ENCODE assay signal across 22 cellular contexts in genomic region chr20:40606660-40607059, GRCh38.
"Had no signal": no experiment of that assay in that cellular context is flagged by ENCODE, and none has a peak within 500 bp of the region (broad histone marks: within the 10 kb centered on the region; RNA-seq: fewer than 3 reads in every experiment).

No MANE protein-coding gene starts in this region.

- H3K27me3 Mint-ChIP-seq: activated naive CD4-positive, alpha-beta T cell treated with anti-CD3 and anti-CD28 coated beads, Interleukin-2, amount 10 ng/mL, durations not matched to agents 7 days and 5 days had no signal

- H3K27ac Mint-ChIP-seq: activated CD4-positive, alpha-beta memory T cell treated with anti-CD3 and anti-CD28 coated beads for 36 hours; activated naive CD4-positive, alpha-beta T cell treated with anti-CD3 and anti-CD28 coated beads, Interleukin-2, amount 10 ng/mL, durations not matched to agents 7 days and 5 days; activated T-cell treated with anti-CD3 and anti-CD28 coated beads, Interleukin-2, amount 50 U/mL, for 24 hours; T-cell had no signal

- H3K36me3 ChIP-seq: ascending aorta, gastrocnemius medialis, heart left ventricle, lower lobe of right lung, ovary, sigmoid colon, spleen, thyroid gland, vagina had no signal

- ATAC-seq: gastrocnemius medialis, heart left ventricle, left cardiac atrium, lower lobe of right lung, T-cell had no signal

- H3K4me3 Mint-ChIP-seq: activated CD4-positive, alpha-beta memory T cell treated with anti-CD3 and anti-CD28 coated beads for 36 hours; activated naive CD4-positive, alpha-beta T cell treated with anti-CD3 and anti-CD28 coated beads, Interleukin-2, amount 10 ng/mL, durations not matched to agents 7 days and 5 days; activated T-cell treated with anti-CD3 and anti-CD28 coated beads, Interleukin-2, amount 50 U/mL, for 24 hours; neural crest cell; T-cell had no signal

- H3K9me3 ChIP-seq: ascending aorta, gastrocnemius medialis, heart left ventricle, lower lobe of right lung, ovary, sigmoid colon, spleen, thyroid gland, vagina had no signal

- H3K4me3 ChIP-seq: ascending aorta, gastrocnemius medialis, heart left ventricle, lower lobe of right lung, ovary, sigmoid colon, spleen, thyroid gland, vagina had no signal

- H3K27ac ChIP-seq: ascending aorta, epithelial cell of prostate, gastrocnemius medialis, heart left ventricle, lower lobe of right lung, ovary, sigmoid colon, spleen, thyroid gland, vagina had no signal

- DNase-seq: activated CD4-positive, alpha-beta memory T cell treated with anti-CD3 and anti-CD28 coated beads for 36 hours; activated CD4-positive, alpha-beta T cell treated with anti-CD3 and anti-CD28 coated beads for 1 hour; activated naive CD4-positive, alpha-beta T cell treated with anti-CD3 and anti-CD28 coated beads, Interleukin-2, amount 10 ng/mL, durations not matched to agents 7 days and 5 days; activated T-cell treated with anti-CD3 and anti-CD28 coated beads, Interleukin-2, amount 50 U/mL, for 24 hours; cortex of kidney; effector CD8-positive, alpha-beta T cell; gastrocnemius medialis; heart left ventricle; left cardiac atrium; lower lobe of right lung; midbrain; ovary; sigmoid colon; spleen; stimulated activated CD4-positive, alpha-beta T cell treated with anti-CD3 and anti-CD28 coated beads, Interleukin-1b, Interleukin-23, amount 100 ng/mL, for 48 hours; T-cell; T-helper 9 cell; thyroid gland had no signal

- H3K27me3 ChIP-seq: ascending aorta, gastrocnemius medialis, ovary, sigmoid colon, thyroid gland, vagina had no signal

- H3K4me1 ChIP-seq: ascending aorta, gastrocnemius medialis, heart left ventricle, lower lobe of right lung, sigmoid colon, thyroid gland, vagina had no signal

- H3K36me3 Mint-ChIP-seq: activated CD4-positive, alpha-beta memory T cell treated with anti-CD3 and anti-CD28 coated beads for 36 hours; activated naive CD4-positive, alpha-beta T cell treated with anti-CD3 and anti-CD28 coated beads, Interleukin-2, amount 10 ng/mL, durations not matched to agents 7 days and 5 days; T-cell had no signal

- H3K9me3 Mint-ChIP-seq: activated CD4-positive, alpha-beta memory T cell treated with anti-CD3 and anti-CD28 coated beads for 36 hours; activated naive CD4-positive, alpha-beta T cell treated with anti-CD3 and anti-CD28 coated beads, Interleukin-2, amount 10 ng/mL, durations not matched to agents 7 days and 5 days; neural crest cell; T-cell had no signal

- H3K4me1 Mint-ChIP-seq: activated naive CD4-positive, alpha-beta T cell treated with anti-CD3 and anti-CD28 coated beads, Interleukin-2, amount 10 ng/mL, durations not matched to agents 7 days and 5 days; neural crest cell; T-cell had no signal
